ENCODE assay signal across 30 cellular contexts in genomic region chr11:61106296-61106695, GRCh38. TPM values are rescaled to one million over a fixed set of nuclear protein-coding genes. Genes with fewer than 3 reads are reported as not detected.
DNase-seq lines count a peak whose midpoint lies in the region; ATAC-seq and TF ChIP-seq lines count a peak whose summit lies in the region.
"Had no signal": no experiment of that assay in that cellular context is flagged by ENCODE, and none has a peak within 500 bp of the region (broad histone marks: within the 10 kb centered on the region; RNA-seq: fewer than 3 reads in every experiment).

No MANE protein-coding gene starts in this region.

- no peaks in the 10 kb centered on the region for H3K27me3 Mint-ChIP-seq in activated T-cell treated with anti-CD3 and anti-CD28 coated beads, Interleukin-2, amount 50 U/mL, for 24 hours
- H3K27me3 Mint-ChIP-seq in central memory CD8-positive, alpha-beta T cell: no peaks in the 10 kb centered on the region
- H3K27me3 Mint-ChIP-seq: memory B cell had no signal

- H3K36me3 ChIP-seq in H7 (replicated peaks; ENCODE audit: control insufficient read depth, insufficient read depth, low read length) (no peaks in the 10 kb centered on the region), osteoblast (ENCODE audit: insufficient read depth, low read length) (no peaks in the 10 kb centered on the region), WERI-Rb-1 (no peaks in the 10 kb centered on the region)
- H3K36me3 ChIP-seq: BE2C, gastrocnemius medialis, prostate gland, right lobe of liver had no signal

- H3K4me3 ChIP-seq in H7 (ENCODE audit: insufficient read depth, low read depth, low read length): no peak overlapping the region
- H3K4me3 ChIP-seq in osteoblast (ENCODE audit: insufficient read depth, low read length): no peak overlapping the region
- no peak overlapping the region for H3K4me3 ChIP-seq in WERI-Rb-1 (ENCODE audit: low read depth, low read length)
- H3K4me3 ChIP-seq: gastrocnemius medialis, hepatocyte, PC-9, prostate gland, right lobe of liver, SK-N-MC, spleen had no signal

- H3K27me3 ChIP-seq in H7 (ENCODE audit: control insufficient read depth, insufficient read depth, low read length) (no peaks in the 10 kb centered on the region), osteoblast (ENCODE audit: insufficient read depth, low read length) (no peaks in the 10 kb centered on the region), WERI-Rb-1 (ENCODE audit: insufficient read depth, low read depth, severe bottlenecking) (no peaks in the 10 kb centered on the region)
- H3K27me3 ChIP-seq: BE2C, gastrocnemius medialis, hepatocyte, right lobe of liver, spleen had no signal

- ATAC-seq in central memory CD8-positive, alpha-beta T cell (replicated peaks; ENCODE audit: extremely low read depth, poor library complexity, severe bottlenecking): no peak
- ATAC-seq in GM21360 (IDR thresholded peaks at IDR 0.05; ENCODE audit: unreplicated experiment): no peak
- ATAC-seq: gastrocnemius medialis had no signal

- H3K79me2 ChIP-seq in osteoblast (ENCODE audit: insufficient read depth, low read length): no peaks in the 10 kb centered on the region
- H3K79me2 ChIP-seq: hepatocyte had no signal

- no peak overlapping the region for H3K27ac Mint-ChIP-seq in activated T-cell treated with anti-CD3 and anti-CD28 coated beads, Interleukin-2, amount 50 U/mL, for 24 hours
- H3K27ac Mint-ChIP-seq in central memory CD8-positive, alpha-beta T cell (ENCODE audit: low read depth): peak overlapping the region; percentile 74
- H3K27ac Mint-ChIP-seq: memory B cell had no signal

- H3K4me3 Mint-ChIP-seq in activated T-cell treated with anti-CD3 and anti-CD28 coated beads, Interleukin-2, amount 50 U/mL, for 24 hours: no peak overlapping the region
- H3K4me3 Mint-ChIP-seq in central memory CD8-positive, alpha-beta T cell: no peak overlapping the region
- H3K4me3 Mint-ChIP-seq: memory B cell had no signal

- peak; percentile 42 for DNase-seq in activated T-cell treated with anti-CD3 and anti-CD28 coated beads, Interleukin-2, amount 50 U/mL, for 24 hours
- DNase-seq in activated T-cell treated with anti-CD3 and anti-CD28 coated beads for 4 hours (no peak), H7 (peak; percentile 32), osteoblast (ENCODE audit: insufficient read length, low spot score, missing footprints) (peak; percentile 13), NCI-H510A (lab: John Stamatoyannopoulos, UW) (no peak), WERI-Rb-1 (no peak)
- no peak for DNase-seq in central memory CD8-positive, alpha-beta T cell (ENCODE audit: low spot score in 2 of 2)
- DNase-seq: ACHN; activated CD4-positive, alpha-beta T cell treated with anti-CD3 and anti-CD28 coated beads for 48 hours; BE2C; Caco-2; DMS53; gastrocnemius medialis; Kasumi-1; NCI-H1417; NCI-H2029; NCI-H526; PC-9; spleen; stimulated activated CD4-positive, alpha-beta T cell treated with anti-CD3 and anti-CD28 coated beads, Interleukin-2, amount 100 ng/mL, for 24 hours; stimulated activated CD8-positive, alpha-beta memory T cell treated with anti-CD3 and anti-CD28 coated beads, Interleukin-4, amount 100 ng/mL, for 48 hours; trophoblast cell had no signal

- TF ChIP-seq CTCF in osteoblast (IDR thresholded peaks at IDR 0.05; ENCODE audit: extremely low read depth, low read depth, low read length): no peak
- TF ChIP-seq CTCF in WERI-Rb-1 (IDR thresholded peaks at IDR 0.05; ENCODE audit: low read depth, low read length): no peak

- no peak overlapping the region for H3K4me2 ChIP-seq in osteoblast (ENCODE audit: insufficient read depth, low read length)
- H3K4me2 ChIP-seq: hepatocyte, PC-9 had no signal

- peaks cover 91% of the 10 kb centered on the region for H3K36me3 Mint-ChIP-seq in activated T-cell treated with anti-CD3 and anti-CD28 coated beads, Interleukin-2, amount 50 U/mL, for 24 hours (ENCODE audit: low read depth)
- peaks cover 42% of the 10 kb centered on the region for H3K36me3 Mint-ChIP-seq in central memory CD8-positive, alpha-beta T cell (ENCODE audit: insufficient read depth)

- no peak overlapping the region for H2AFZ ChIP-seq in osteoblast (ENCODE audit: low read length)
- H2AFZ ChIP-seq: hepatocyte, PC-9 had no signal

- H3K4me1 ChIP-seq in osteoblast (ENCODE audit: insufficient read depth, low read length): no peaks in the 10 kb centered on the region
- H3K4me1 ChIP-seq: BE2C, Caco-2, gastrocnemius medialis, prostate gland, right lobe of liver had no signal

- no peaks in the 10 kb centered on the region for H4K20me1 ChIP-seq in osteoblast (ENCODE audit: insufficient read depth, low read length)

- H3K9me3 Mint-ChIP-seq in activated T-cell treated with anti-CD3 and anti-CD28 coated beads, Interleukin-2, amount 50 U/mL, for 24 hours: no peaks in the 10 kb centered on the region
- no peaks in the 10 kb centered on the region for H3K9me3 Mint-ChIP-seq in central memory CD8-positive, alpha-beta T cell
- H3K9me3 Mint-ChIP-seq: memory B cell had no signal

- peaks cover 73% of the 10 kb centered on the region for H3K4me1 Mint-ChIP-seq in activated T-cell treated with anti-CD3 and anti-CD28 coated beads, Interleukin-2, amount 50 U/mL, for 24 hours (ENCODE audit: low read depth)
- H3K4me1 Mint-ChIP-seq in central memory CD8-positive, alpha-beta T cell: peaks cover 63% of the 10 kb centered on the region

- no peak overlapping the region for H3K27ac ChIP-seq in osteoblast (ENCODE audit: low read depth, low read length)
- no peak overlapping the region for H3K27ac ChIP-seq in WERI-Rb-1
- H3K27ac ChIP-seq: gastrocnemius medialis, hepatocyte, PC-9, prostate gland, right lobe of liver, SK-N-MC had no signal

- H3K9me3 ChIP-seq in osteoblast (ENCODE audit: low read depth, low read length) (no peaks in the 10 kb centered on the region), WERI-Rb-1 (ENCODE audit: severe bottlenecking) (no peaks in the 10 kb centered on the region)
- H3K9me3 ChIP-seq: BE2C, Caco-2, gastrocnemius medialis, prostate gland, right lobe of liver, spleen had no signal

RNA-seq across cellular contexts. Expression of gene CD5, which starts 4.0 kb away (rescaled TPM):
- total RNA-seq in H7 (2014; rRNA removed; shearing (Covaris generic)): not detected in 2 replicates
- total RNA-seq in osteoblast: not detected in 2 replicates
- total RNA-seq: Caco-2, fibroblast of lung, H4, hepatocyte, PC-9 had no signal

RNA-seq across cellular contexts. Expression of gene VPS37C, which starts 54.9 kb away (rescaled TPM):
- 22.1 and 25.5 TPM in 2 replicates for total RNA-seq in H7 (2014; rRNA removed; shearing (Covaris generic))
- total RNA-seq in osteoblast: 16.8 and 19.2 TPM in 2 replicates

Comparison
In these comparisons a context has a peak if more than half of its experiments do, and no peak if none do; other contexts are left out.
1. DNase-seq: peak in activated T-cell treated with anti-CD3 and anti-CD28 coated beads, Interleukin-2, amount 50 U/mL, for 24 hours (single experiment), H7 (single experiment) and osteoblast (single experiment); none in activated T-cell treated with anti-CD3 and anti-CD28 coated beads for 4 hours (single experiment), central memory CD8-positive, alpha-beta T cell (0 of 2), NCI-H510A (single experiment) and WERI-Rb-1 (single experiment).